ENCODE assay signal across 26 cellular contexts in genomic region chr18:43876286-43877082, GRCh38.
A peak's percentile ranks its signal among the peaks of the same experiment; 100 is the strongest.
DNase-seq lines count a peak whose midpoint lies in the region; ATAC-seq and TF ChIP-seq lines count a peak whose summit lies in the region.
"Had no signal": no experiment of that assay in that cellular context is flagged by ENCODE, and none has a peak within 500 bp of the region (broad histone marks: within the 10 kb centered on the region; RNA-seq: fewer than 3 reads in every experiment).

No MANE protein-coding gene starts in this region.

- no peak overlapping the region for H3K4me3 ChIP-seq in foreskin fibroblast (ENCODE audit: low read depth in 1 of 2, low read length in 2 of 2)
- H3K4me3 ChIP-seq: BLaER1 treated with 17β-estradiol and CSF1 and Interleukin-3, amounts not matched to agents 10 nM and 100 nM; upper lobe of left lung had no signal

- H3K36me3 Mint-ChIP-seq in WTC11 (no peaks in the 10 kb centered on the region), progenitor cell of endocrine pancreas (ENCODE audit: insufficient read depth) (no peaks in the 10 kb centered on the region)
- H3K36me3 Mint-ChIP-seq in CD4-positive, alpha-beta T cell (ENCODE audit: low read depth), result no peaks in the 10 kb centered on the region
- H3K36me3 Mint-ChIP-seq: activated CD8-positive, alpha-beta memory T cell treated with anti-CD3 and anti-CD28 coated beads, Interleukin-2, amount 10 ng/mL, durations not matched to agents 7 days and 5 days; natural killer cell treated with Interleukin-12 subunit alpha and Interleukin-12 subunit beta and Interleukin-15 and Interleukin-18, amount 100 ng/mL, for 72 hours had no signal

- no peaks in the 10 kb centered on the region for H3K27me3 ChIP-seq in CD4-positive, alpha-beta T cell (ENCODE audit: control insufficient read depth, insufficient read depth, low read length)
- H3K27me3 ChIP-seq: BLaER1 treated with 17β-estradiol and CSF1 and Interleukin-3, amounts not matched to agents 10 nM and 100 nM; upper lobe of left lung had no signal

- CTCF ChIA-PET in WTC11 (lab: Charles Lee), result no interaction called here
- CTCF ChIA-PET in CD4-positive, alpha-beta T cell (lab: Charles Lee), result no interaction called here

- TF ChIP-seq CTCF in WTC11 (IDR thresholded peaks at IDR 0.05), result no peak
- no peak for TF ChIP-seq CTCF in foreskin fibroblast (IDR thresholded peaks at IDR 0.05; ENCODE audit: low read depth, low read length)
- no peak for TF ChIP-seq CTCF in progenitor cell of endocrine pancreas (IDR thresholded peaks at IDR 0.05; ENCODE audit: unreplicated experiment)
- TF ChIP-seq CTCF in CD4-positive, alpha-beta T cell (IDR thresholded peaks at IDR 0.05), result no peak

- ATAC-seq in WTC11, result 0 out of 2 replicates have a peak, but pooled peaks have one; percentile 34
- ATAC-seq in CD4-positive, alpha-beta T cell (ENCODE audit: poor library complexity), result no peak
- ATAC-seq: activated CD8-positive, alpha-beta memory T cell treated with anti-CD3 and anti-CD28 coated beads, Interleukin-2, amount 10 ng/mL, durations not matched to agents 7 days and 5 days; activated T-cell treated with anti-CD3 and anti-CD28 coated beads, Interleukin-2, amount 50 U/mL, for 72 hours; left ventricle myocardium superior had no signal

- H3K4me1 Mint-ChIP-seq in WTC11 (peaks cover 17% of the 10 kb centered on the region), progenitor cell of endocrine pancreas (ENCODE audit: low read depth) (peaks cover 12% of the 10 kb centered on the region)
- no peaks in the 10 kb centered on the region for H3K4me1 Mint-ChIP-seq in CD4-positive, alpha-beta T cell (ENCODE audit: low read depth)
- H3K4me1 Mint-ChIP-seq: activated CD4-positive, alpha-beta T cell treated with anti-CD3 and anti-CD28 coated beads, Interleukin-2, amount 10 ng/mL, durations not matched to agents 7 days and 5 days; activated CD8-positive, alpha-beta memory T cell treated with anti-CD3 and anti-CD28 coated beads, Interleukin-2, amount 10 ng/mL, durations not matched to agents 7 days and 5 days had no signal

- POLR2A ChIA-PET in WTC11 (lab: Charles Lee), result interaction anchor here (0.6 kb wide), 2 partner anchors 10 to 34 kb away, joined by 3 read pairs; no protein-coding TSS in a partner anchor
- POLR2A ChIA-PET in CD4-positive, alpha-beta T cell (lab: Charles Lee), result no interaction called here

- H3K27ac ChIP-seq in CD4-positive, alpha-beta T cell (ENCODE audit: low read depth, low read length), result no peak overlapping the region
- H3K27ac ChIP-seq: BLaER1 treated with 17β-estradiol and CSF1 and Interleukin-3, amounts not matched to agents 10 nM and 100 nM; RWPE1; upper lobe of left lung; VCaP had no signal

- in situ Hi-C loops in ACHN (cut with HindIII; ENCODE audit: low pct_ligation_motif_present, low pct_unique_long_range_greater_than_20kb, low sequenced_read_pairs), result no loop called here

- H3K9me3 Mint-ChIP-seq in WTC11 (no peaks in the 10 kb centered on the region), progenitor cell of endocrine pancreas (ENCODE audit: low read depth) (no peaks in the 10 kb centered on the region)
- peaks cover 2% of the 10 kb centered on the region for H3K9me3 Mint-ChIP-seq in CD4-positive, alpha-beta T cell

- H3K9me3 ChIP-seq in CD4-positive, alpha-beta T cell (ENCODE audit: control insufficient read depth, low read length), result no peaks in the 10 kb centered on the region
- H3K9me3 ChIP-seq: BLaER1 treated with 17β-estradiol and CSF1 and Interleukin-3, amounts not matched to agents 10 nM and 100 nM; upper lobe of left lung had no signal

- DNase-seq in EH (ENCODE audit: low read depth) (peak; percentile 3), WTC11 (ENCODE audit: low spot score) (no peak), foreskin fibroblast (peak; percentile 36 to 84), progenitor cell of endocrine pancreas (ENCODE audit: low spot score, unreplicated experiment) (no peak), ACHN (no peak), NCI-H187 (lab: John Stamatoyannopoulos, UW) (no peak)
- no peak for DNase-seq in CD4-positive, alpha-beta T cell
- no peak for DNase-seq in activated CD4-positive, alpha-beta T cell treated with anti-CD3 and anti-CD28 coated beads, Interleukin-2, amount 50 U/mL, for 4 hours
- DNase-seq: activated CD4-positive, alpha-beta T cell treated with anti-CD3 and anti-CD28 coated beads, Interleukin-2, amount 10 ng/mL, durations not matched to agents 7 days and 5 days; activated CD8-positive, alpha-beta memory T cell treated with anti-CD3 and anti-CD28 coated beads, Interleukin-2, amount 10 ng/mL, durations not matched to agents 7 days and 5 days; activated naive CD4-positive, alpha-beta T cell treated with Interleukin-2 at 50 U/mL for 16 hours; activated T-cell treated with anti-CD3 and anti-CD28 coated beads, Interleukin-2, amount 50 U/mL, for 72 hours; Calu3; cortex of kidney; DND-41; KBM-7; left ventricle myocardium superior; midbrain; NCI-H1417 treated with DMSO at 0.1 percent for 48 hours; NCI-H524; stimulated activated CD8-positive, alpha-beta memory T cell treated with anti-CD3 and anti-CD28 coated beads, Interleukin-4, amount 100 ng/mL, for 48 hours; upper lobe of left lung had no signal

- intact Hi-C loops in CD4-positive, alpha-beta T cell (cut with DNase I, micrococcal nuclease), result no loop called here

- H3K4me3 Mint-ChIP-seq in WTC11 (no peak overlapping the region), progenitor cell of endocrine pancreas (ENCODE audit: low read depth) (no peak overlapping the region)
- H3K4me3 Mint-ChIP-seq in CD4-positive, alpha-beta T cell, result no peak overlapping the region
- H3K4me3 Mint-ChIP-seq: activated CD4-positive, alpha-beta T cell treated with anti-CD3 and anti-CD28 coated beads, Interleukin-2, amount 10 ng/mL, durations not matched to agents 7 days and 5 days; activated CD8-positive, alpha-beta memory T cell treated with anti-CD3 and anti-CD28 coated beads, Interleukin-2, amount 10 ng/mL, durations not matched to agents 7 days and 5 days; activated T-cell treated with anti-CD3 and anti-CD28 coated beads, Interleukin-2, amount 50 U/mL, for 72 hours; natural killer cell treated with Interleukin-12 subunit alpha and Interleukin-12 subunit beta and Interleukin-15 and Interleukin-18, amount 100 ng/mL, for 72 hours had no signal

- no peak overlapping the region for H3K27ac Mint-ChIP-seq in WTC11
- peak overlapping the region; percentile 35 for H3K27ac Mint-ChIP-seq in progenitor cell of endocrine pancreas
- H3K27ac Mint-ChIP-seq in CD4-positive, alpha-beta T cell, result no peak overlapping the region
- H3K27ac Mint-ChIP-seq: activated CD4-positive, alpha-beta T cell treated with anti-CD3 and anti-CD28 coated beads, Interleukin-2, amount 10 ng/mL, durations not matched to agents 7 days and 5 days; activated CD8-positive, alpha-beta memory T cell treated with anti-CD3 and anti-CD28 coated beads, Interleukin-2, amount 10 ng/mL, durations not matched to agents 7 days and 5 days; activated T-cell treated with anti-CD3 and anti-CD28 coated beads, Interleukin-2, amount 50 U/mL, for 72 hours; natural killer cell treated with Interleukin-12 subunit alpha and Interleukin-12 subunit beta and Interleukin-15 and Interleukin-18, amount 100 ng/mL, for 72 hours had no signal

- H3K27me3 Mint-ChIP-seq in WTC11 (ENCODE audit: low read depth), result no peaks in the 10 kb centered on the region
- no peaks in the 10 kb centered on the region for H3K27me3 Mint-ChIP-seq in progenitor cell of endocrine pancreas
- H3K27me3 Mint-ChIP-seq in CD4-positive, alpha-beta T cell, result no peaks in the 10 kb centered on the region
- H3K27me3 Mint-ChIP-seq: activated CD4-positive, alpha-beta T cell treated with anti-CD3 and anti-CD28 coated beads, Interleukin-2, amount 10 ng/mL, durations not matched to agents 7 days and 5 days; activated CD8-positive, alpha-beta memory T cell treated with anti-CD3 and anti-CD28 coated beads, Interleukin-2, amount 10 ng/mL, durations not matched to agents 7 days and 5 days; natural killer cell treated with Interleukin-12 subunit alpha and Interleukin-12 subunit beta and Interleukin-15 and Interleukin-18, amount 100 ng/mL, for 72 hours had no signal

TF ChIP-seq in WTC11, 78 proteins besides CTCF, POLR2A, EP300 and RAD21:
- TF ChIP-seq CREM (CRISPR knock-in tag; IDR thresholded peaks at IDR 0.05), result no peak
- TF ChIP-seq ZNF512 (CRISPR knock-in tag; IDR thresholded peaks at IDR 0.05; ENCODE audit: borderline replicate concordance), result 0 out of 2 replicates have a peak, but pooled peaks have one; percentile 27
- TF ChIP-seq SOX15 (CRISPR knock-in tag; IDR thresholded peaks at IDR 0.05), result no peak
TF ChIP-seq in WTC11: peak in this region for 1.

Comparison
In these comparisons a context has a peak if more than half of its experiments do, and no peak if none do; other contexts are left out.
1. DNase-seq: peak in EH (single experiment) and foreskin fibroblast (2 of 2); none in WTC11 (single experiment), progenitor cell of endocrine pancreas (single experiment), ACHN (single experiment), CD4-positive, alpha-beta T cell (0 of 10), NCI-H187 (0 of 2) and activated CD4-positive, alpha-beta T cell treated with anti-CD3 and anti-CD28 coated beads, Interleukin-2, amount 50 U/mL, for 4 hours (0 of 2).